ENCODE assay signal across 8 cellular contexts in the genomic region with DNA sequence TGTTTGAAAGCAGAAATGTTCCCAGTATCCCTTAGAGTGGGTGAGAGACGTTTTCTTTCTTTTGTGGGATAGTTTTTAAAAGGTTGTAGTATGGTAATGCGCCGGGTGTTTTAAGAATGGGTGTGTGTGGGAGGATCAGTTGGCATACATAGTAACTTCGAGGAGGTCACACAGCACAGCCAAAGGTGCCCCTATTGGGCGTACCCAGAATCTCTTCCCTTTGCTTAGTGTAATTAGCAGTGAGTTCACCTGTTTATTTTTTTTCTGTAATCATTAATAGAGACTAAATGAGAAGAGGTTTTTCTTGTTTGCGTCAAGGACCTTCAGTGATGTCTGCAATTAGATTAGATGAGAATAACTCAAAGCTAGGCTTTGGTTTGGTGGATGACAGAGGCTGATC. TPM values are rescaled to one million over a fixed set of nuclear protein-coding genes. Genes with fewer than 3 reads are reported as not detected.
DNase-seq lines count a peak whose midpoint lies in the region; ATAC-seq and TF ChIP-seq lines count a peak whose summit lies in the region.

No MANE protein-coding gene starts in this region.

- DNase-seq in A673 (ENCODE audit: low spot score) (no peak), GM13977 (ENCODE audit: low spot score) (peak; percentile 20), left lung (no peak), COR-L47 (lab: John Stamatoyannopoulos, UW) (no peak), NCI-H2196 treated with DMSO at 0.1 percent for 48 hours (lab: John Stamatoyannopoulos, UW; ENCODE audit: unreplicated experiment) (no peak), HPDE6-E6E7 (ENCODE audit: extremely low spot score) (no peak)
- peak; percentile 7 to 17 for DNase-seq in activated CD4-positive, alpha-beta T cell treated with anti-CD3 and anti-CD28 coated beads, Interleukin-2, amount 50 U/mL, for 4 hours

- H3K36me3 ChIP-seq in A673 (ENCODE audit: insufficient read depth, low read length, poor library complexity, severe bottlenecking) (no peaks in the 10 kb centered on the region), left lung (no peaks in the 10 kb centered on the region)

- ATAC-seq in left lung (no peak), GM21367 (IDR thresholded peaks at IDR 0.05; ENCODE audit: unreplicated experiment) (no peak)

- in situ Hi-C loops in GM13977 (cut with MboI; ENCODE audit: low pct_unique_long_range_greater_than_20kb, low sequenced_read_pairs, unreplicated experiment), result no loop called here

- H3K27me3 ChIP-seq in A673 (replicated peaks; ENCODE audit: insufficient read depth, low read depth, low read length, poor library complexity), result no peaks in the 10 kb centered on the region
- no peaks in the 10 kb centered on the region for H3K27me3 ChIP-seq in left lung

- BruUV-seq in A673 (replicated peaks; lab: Mats Ljungman, UMichigan), result TSS peak; percentile 39

- CTCF ChIA-PET in A673 (lab: Charles Lee), result no interaction called here

- H3K4me1 ChIP-seq in A673 (ENCODE audit: insufficient read depth, low read length, poor library complexity, severe bottlenecking) (peaks cover 12% of the 10 kb centered on the region), left lung (peaks cover 13 to 43% of the 10 kb centered on the region in 2 donors)

- POLR2A ChIA-PET in A673 (lab: Charles Lee; ENCODE audit: low non-redundant PET), result no interaction called here

- intact Hi-C loops in A673 (cut with micrococcal nuclease; ENCODE audit: unreplicated experiment), result no loop called here
- intact Hi-C loops in left lung (cut with DNase I), result no loop called here

- H3K9me3 ChIP-seq in A673 (ENCODE audit: low read depth, low read length, poor library complexity, severe bottlenecking) (no peaks in the 10 kb centered on the region), left lung (no peaks in the 10 kb centered on the region)

- peak overlapping the region; percentile 92 for H3K4me3 ChIP-seq in A673 (ENCODE audit: low read depth, low read length, poor library complexity, severe bottlenecking)
- H3K4me3 ChIP-seq in left lung, result peak overlapping the region; percentile 91 to 96

- no peak for TF ChIP-seq CTCF in A673 (conservative IDR thresholded peaks at IDR 0.05; ENCODE audit: low read depth, low read length)
- TF ChIP-seq CTCF in GM13977 (IDR thresholded peaks at IDR 0.05; ENCODE audit: extremely low read depth, insufficient read depth, missing control alignments), result no peak
- TF ChIP-seq CTCF in left lung (IDR thresholded peaks at IDR 0.05), result no peak

- H3K27ac ChIP-seq in A673 (ENCODE audit: low read depth, low read length, poor library complexity, severe bottlenecking) (no peak overlapping the region), left lung (no peak overlapping the region)

RNA-seq across cellular contexts. Expression of a gene that starts 1.5 kb away (rescaled TPM):
- 22.2 and 29.0 TPM in 2 replicates for total RNA-seq in A673 (2021)
- 10 to 100 TPM in 1 of 2 donors, 1 to 10 TPM in 1; 9.8 to 13.2 TPM for total RNA-seq in left lung

RNA-seq across cellular contexts. Expression of a gene that starts 3.2 kb away (rescaled TPM):
- total RNA-seq in A673 (2021), result 46.0 and 53.6 TPM in 2 replicates
- total RNA-seq in left lung, result 10 to 100 TPM; 26.7 to 32.6 TPM

RNA-seq across cellular contexts. Expression of a gene that starts 40.1 kb away (rescaled TPM):
- 83.9 and 84.3 TPM in 2 replicates for total RNA-seq in A673 (2021)
- total RNA-seq in left lung, result 10 to 100 TPM; 25.5 to 39.8 TPM

Comparison
In these comparisons a context has a peak if more than half of its experiments do, and no peak if none do; other contexts are left out.
1. DNase-seq: peak in GM13977 (single experiment) and activated CD4-positive, alpha-beta T cell treated with anti-CD3 and anti-CD28 coated beads, Interleukin-2, amount 50 U/mL, for 4 hours (2 of 2); none in A673 (single experiment), left lung (0 of 2), COR-L47 (single experiment), NCI-H2196 treated with DMSO at 0.1 percent for 48 hours (single experiment) and HPDE6-E6E7 (single experiment).